ENCODE assay signal across 9 cellular contexts in the genomic region with DNA sequence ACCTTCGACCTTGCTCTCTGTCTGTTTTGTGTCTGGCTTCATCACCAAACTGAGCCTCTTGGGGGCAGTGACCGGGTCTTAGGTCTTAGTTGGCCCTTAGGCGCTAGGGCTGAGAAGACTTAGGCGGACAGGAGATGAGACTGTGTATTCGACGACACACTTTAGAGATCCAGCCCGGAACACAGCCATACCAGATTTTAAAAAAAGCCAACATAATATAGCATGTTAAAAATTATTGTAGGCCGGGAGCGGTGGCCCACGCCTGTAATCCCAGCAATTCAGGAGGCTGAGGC. TPM values are rescaled to one million over a fixed set of nuclear protein-coding genes. Genes with fewer than 3 reads are reported as not detected.
DNase-seq lines count a peak whose midpoint lies in the region; ATAC-seq and TF ChIP-seq lines count a peak whose summit lies in the region.
"Had no signal": no experiment of that assay in that cellular context is flagged by ENCODE, and none has a peak within 500 bp of the region (broad histone marks: within the 10 kb centered on the region; RNA-seq: fewer than 3 reads in every experiment).

No MANE protein-coding gene starts in this region.

- TF ChIP-seq CTCF in progenitor cell of endocrine pancreas (IDR thresholded peaks at IDR 0.05; ENCODE audit: unreplicated experiment): no peak

- H3K9me3 ChIP-seq in CD8-positive, alpha-beta memory T cell (ENCODE audit: low read length): no peaks in the 10 kb centered on the region
- H3K9me3 ChIP-seq in SJCRH30 (replicated peaks) (peaks cover 8% of the 10 kb centered on the region), esophagus (ENCODE audit: control insufficient read depth in 2 of 2, insufficient read depth in 1 of 2, low read depth in 1 of 2, low read length in 1 of 2) (peaks cover 0 to 3% of the 10 kb centered on the region in 2 donors)

- intact Hi-C loops in sciatic nerve (cut with DNase I): no loop called here

- H3K4me1 ChIP-seq in CD8-positive, alpha-beta memory T cell (ENCODE audit: insufficient read depth, low read length): peaks cover 19% of the 10 kb centered on the region
- H3K4me1 ChIP-seq in SJCRH30 (peaks cover 34% of the 10 kb centered on the region), esophagus (ENCODE audit: control insufficient read depth in 2 of 2, insufficient read depth in 2 of 2, low read length in 1 of 2) (peaks cover 2 to 4% of the 10 kb centered on the region in 2 donors)

- H3K27me3 Mint-ChIP-seq in CD8-positive, alpha-beta memory T cell: no peaks in the 10 kb centered on the region
- H3K27me3 Mint-ChIP-seq in progenitor cell of endocrine pancreas: peaks cover 13% of the 10 kb centered on the region

- no peaks in the 10 kb centered on the region for H3K36me3 ChIP-seq in CD8-positive, alpha-beta memory T cell (ENCODE audit: insufficient read depth, low read length)
- H3K36me3 ChIP-seq in SJCRH30 (no peaks in the 10 kb centered on the region), esophagus (ENCODE audit: control insufficient read depth in 2 of 2, insufficient read depth in 2 of 2, low read length in 1 of 2) (no peaks in the 10 kb centered on the region)

- peak overlapping the region in 7 of 8 donors; percentile 30 to 85 (median 72) for H3K27ac Mint-ChIP-seq in CD8-positive, alpha-beta memory T cell
- peak overlapping the region; percentile 90 for H3K27ac Mint-ChIP-seq in progenitor cell of endocrine pancreas

- H3K4me1 Mint-ChIP-seq in CD8-positive, alpha-beta memory T cell: peaks cover 10 to 30% (median 28%) of the 10 kb centered on the region in 3 donors
- H3K4me1 Mint-ChIP-seq in progenitor cell of endocrine pancreas (ENCODE audit: low read depth): peaks cover 14% of the 10 kb centered on the region

- WGBS in esophagus, 2 donors: 89 to 90% methylated on average over 10 of the region's 10 CpGs

- peak overlapping the region; percentile 43 to 75 (median 70) for H3K4me3 Mint-ChIP-seq in CD8-positive, alpha-beta memory T cell
- H3K4me3 Mint-ChIP-seq in progenitor cell of endocrine pancreas (ENCODE audit: low read depth): peak overlapping the region; percentile 68

- ATAC-seq in GM18870 (IDR thresholded peaks at IDR 0.05; ENCODE audit: unreplicated experiment): no peak
- ATAC-seq in sciatic nerve: no peak
- ATAC-seq in HG03439 (IDR thresholded peaks at IDR 0.05; ENCODE audit: unreplicated experiment): no peak

- no peak for DNase-seq in CD8-positive, alpha-beta memory T cell
- DNase-seq in SJCRH30 (no peak), progenitor cell of endocrine pancreas (ENCODE audit: low spot score, unreplicated experiment) (no peak), sciatic nerve (ENCODE audit: low spot score) (no peak), D341Med (ENCODE audit: low spot score) (no peak)
- DNase-seq: foreskin fibroblast had no signal

- CTCF ChIA-PET in CD8-positive, alpha-beta memory T cell (lab: Charles Lee): no interaction called here

- H3K9me3 Mint-ChIP-seq in CD8-positive, alpha-beta memory T cell: peaks cover 0 to 5% (median 0%) of the 10 kb centered on the region in 5 donors
- H3K9me3 Mint-ChIP-seq in progenitor cell of endocrine pancreas (ENCODE audit: low read depth): peaks cover 3% of the 10 kb centered on the region

- POLR2A ChIA-PET in CD8-positive, alpha-beta memory T cell (lab: Charles Lee): no interaction called here

- no peaks in the 10 kb centered on the region for H3K27me3 ChIP-seq in CD8-positive, alpha-beta memory T cell (ENCODE audit: insufficient read depth, low read length, poor library complexity, severe bottlenecking)
- no peaks in the 10 kb centered on the region for H3K27me3 ChIP-seq in SJCRH30
- no peaks in the 10 kb centered on the region for H3K27me3 ChIP-seq in esophagus (ENCODE audit: control insufficient read depth in 1 of 2, insufficient read depth in 2 of 2, low read length in 2 of 2)

- peaks cover 0 to 2% (median 0%) of the 10 kb centered on the region in 3 donors for H3K36me3 Mint-ChIP-seq in CD8-positive, alpha-beta memory T cell
- no peaks in the 10 kb centered on the region for H3K36me3 Mint-ChIP-seq in progenitor cell of endocrine pancreas (ENCODE audit: insufficient read depth)

- H3K27ac ChIP-seq in CD8-positive, alpha-beta memory T cell (ENCODE audit: low read depth, low read length): peak overlapping the region; percentile 64
- H3K27ac ChIP-seq in SJCRH30: peak overlapping the region; percentile 89
- H3K27ac ChIP-seq in esophagus (ENCODE audit: low read depth in 2 of 2, low read length in 1 of 2): peak overlapping the region; percentile 82 to 88

- no peak overlapping the region for H3K4me3 ChIP-seq in CD8-positive, alpha-beta memory T cell (ENCODE audit: low read length)
- peak overlapping the region; percentile 66 for H3K4me3 ChIP-seq in SJCRH30
- H3K4me3 ChIP-seq in esophagus (ENCODE audit: low read depth in 1 of 2, low read length in 2 of 2): peak overlapping the region in 1 of 2 donors; percentile 53

RNA-seq across cellular contexts. Expression of a gene that starts 9.5 kb away (rescaled TPM):
- under 1 TPM in 1 of 2 experiments, not detected in 1; 0.13 TPM for total RNA-seq in CD8-positive, alpha-beta memory T cell
- polyA plus RNA-seq in CD8-positive, alpha-beta memory T cell: not detected
- total RNA-seq in SJCRH30 (2014; rRNA removed; shearing (Covaris generic)): not detected in 2 replicates
- under 1 TPM; 0.19 to 0.20 TPM for polyA plus RNA-seq in esophagus
- total RNA-seq in progenitor cell of endocrine pancreas (18.7 and 25.3 TPM in 2 replicates), sciatic nerve (not detected)

RNA-seq across cellular contexts. Expression of a gene that starts 21.0 kb away (rescaled TPM):
- total RNA-seq in CD8-positive, alpha-beta memory T cell: 10 to 100 TPM; 55.9 to 57.7 TPM
- polyA plus RNA-seq in CD8-positive, alpha-beta memory T cell: 65.0 TPM
- 24.4 and 28.8 TPM in 2 replicates for total RNA-seq in SJCRH30 (2014; rRNA removed; shearing (Covaris generic))
- polyA plus RNA-seq in esophagus: 1 to 10 TPM; 3.5 TPM
- total RNA-seq in progenitor cell of endocrine pancreas (33.9 and 34.5 TPM in 2 replicates), sciatic nerve (62.0 TPM)

Comparison
In these comparisons a context has a peak if more than half of its experiments do, and no peak if none do; other contexts are left out.
1. RNA of a gene that starts 9.5 kb away (total RNA-seq): 18.7 to 25.3 TPM in progenitor cell of endocrine pancreas; 0.13 TPM in CD8-positive, alpha-beta memory T cell, not detected in SJCRH30 and not detected in sciatic nerve (single experiment); every median in the first group is over 10 times any median in the second.
2. Peak in every context shown above with its lines, with median percentiles within 50 percentile points of each other: H3K27ac ChIP-seq.